Comparison of ENCODE assay signal across 25 cellular contexts in genomic region chr2:238129166-238130010, GRCh38. TPM values are rescaled to one million over a fixed set of nuclear protein-coding genes. Genes with fewer than 3 reads are reported as not detected.
A peak's percentile ranks its signal among the peaks of the same experiment; 100 is the strongest.
DNase-seq lines count a peak whose midpoint lies in the region; ATAC-seq, FAIRE-seq and TF ChIP-seq lines count a peak whose summit lies in the region.
"Had no signal": no experiment of that assay in that cellular context is flagged by ENCODE, and none has a peak within 500 bp of the region (broad histone marks: within the 10 kb centered on the region; RNA-seq: fewer than 3 reads in every experiment).

No MANE protein-coding gene starts in this region.

- H2AK5ac ChIP-seq in IMR-90 (ENCODE audit: low read depth, low read length) = no peak overlapping the region
- no peak overlapping the region for H2AK5ac ChIP-seq in neuronal stem cell (ENCODE audit: low read depth, low read length)

- H2BK5ac ChIP-seq in IMR-90 (ENCODE audit: low read depth, low read length, poor library complexity, severe bottlenecking) (no peak overlapping the region), neuronal stem cell (ENCODE audit: low read length) (peak overlapping the region; percentile 26)

- H3K9me2 ChIP-seq in PC-9 (ENCODE audit: insufficient read depth) = no peaks in the 10 kb centered on the region

- TF ChIP-seq POLR2A in IMR-90 (IDR thresholded peaks at IDR 0.05; ENCODE audit: low read depth, low read length) = no peak

- FAIRE-seq in keratinocyte (lab: Jason Lieb, UNC) = no peak
- FAIRE-seq: GM12878, HTR-8/SVneo, RCC 7860 had no signal

- H3K4me3 ChIP-seq in BLaER1 treated with 17β-estradiol and CSF1 and Interleukin-3, amounts not matched to agents 10 nM and 100 nM = no peak overlapping the region
- H3K4me3 ChIP-seq in IMR-90 (ENCODE audit: insufficient read depth, low read depth, low read length) (no peak overlapping the region), keratinocyte (ENCODE audit: control insufficient read depth in 2 of 3, extremely low read depth in 1 of 3, insufficient read depth in 2 of 3, low read depth in 1 of 3, low read length in 3 of 3) (no peak overlapping the region), neuronal stem cell (ENCODE audit: low read length in 2 of 2) (no peak overlapping the region), upper lobe of right lung (no peak overlapping the region), MG63 (no peak overlapping the region), PC-9 (no peak overlapping the region)
- H3K4me3 ChIP-seq: GM12878, GM23248 had no signal

- no peaks in the 10 kb centered on the region for H3K36me3 ChIP-seq in BLaER1 treated with 17β-estradiol and CSF1 and Interleukin-3, amounts not matched to agents 10 nM and 100 nM
- H3K36me3 ChIP-seq in IMR-90 (ENCODE audit: control insufficient read depth, insufficient read depth, low read length) = no peaks in the 10 kb centered on the region
- no peaks in the 10 kb centered on the region for H3K36me3 ChIP-seq in keratinocyte (ENCODE audit: control insufficient read depth in 2 of 2, extremely low read depth in 1 of 2, insufficient read depth in 2 of 2, low read length in 2 of 2)
- H3K36me3 ChIP-seq in neuronal stem cell (replicated peaks in 1 of 2; ENCODE audit: control insufficient read depth in 2 of 2, insufficient read depth in 2 of 2, low read length in 2 of 2) = peaks cover 0 to 2% of the 10 kb centered on the region in 2 donors
- no peaks in the 10 kb centered on the region for H3K36me3 ChIP-seq in upper lobe of right lung
- H3K36me3 ChIP-seq in MG63 = no peaks in the 10 kb centered on the region
- no peaks in the 10 kb centered on the region for H3K36me3 ChIP-seq in PC-9 (ENCODE audit: low read depth)

- H3K14ac ChIP-seq in IMR-90 (replicated peaks; ENCODE audit: low read depth, low read length) = no peak overlapping the region
- peak overlapping the region; percentile 71 for H3K14ac ChIP-seq in neuronal stem cell (ENCODE audit: low read length)

- no peak overlapping the region for H3K18ac ChIP-seq in IMR-90 (ENCODE audit: low read depth, low read length)
- peak overlapping the region; percentile 64 for H3K18ac ChIP-seq in neuronal stem cell (ENCODE audit: low read length)

- intact Hi-C loops in IMR-90 (cut with micrococcal nuclease) = no loop called here
- intact Hi-C loops in upper lobe of right lung (cut with DNase I) = no loop called here
- intact Hi-C loops in PC-9 (cut with micrococcal nuclease; ENCODE audit: unreplicated experiment) = no loop called here

- peaks cover 0 to 4% (median 0%) of the 10 kb centered on the region in 11 experiments; a peak in 1 of 22 replicates for H4K20me1 ChIP-seq in BLaER1 treated with 17β-estradiol and CSF1 and Interleukin-3, amounts not matched to agents 10 nM and 100 nM
- H4K20me1 ChIP-seq in IMR-90 (ENCODE audit: insufficient read depth, low read length) (no peaks in the 10 kb centered on the region), keratinocyte (ENCODE audit: control insufficient read depth, extremely low read depth, insufficient read depth, low read length) (no peaks in the 10 kb centered on the region), PC-9 (ENCODE audit: insufficient read depth) (no peaks in the 10 kb centered on the region)

- dilution Hi-C loops in IMR-90 (cut with HindIII; ENCODE audit: low sequenced_read_pairs, unreplicated experiment) (no loop called here), keratinocyte (cut with MboI; ENCODE audit: extremely low pct_ligation_motif_present, low sequenced_read_pairs) (no loop called here)

- ATAC-seq in IMR-90 (ENCODE audit: low read depth) = no peak
- ATAC-seq in upper lobe of right lung = no peak
- ATAC-seq: GM12878 had no signal

- no peak overlapping the region; a peak in 1 of 22 replicates for H3K9ac ChIP-seq in BLaER1 treated with 17β-estradiol and CSF1 and Interleukin-3, amounts not matched to agents 10 nM and 100 nM
- no peak overlapping the region for H3K9ac ChIP-seq in IMR-90 (ENCODE audit: low read depth, low read length)
- H3K9ac ChIP-seq in keratinocyte (ENCODE audit: control insufficient read depth, extremely low read depth, insufficient read depth, low read length) = no peak overlapping the region
- no peak overlapping the region for H3K9ac ChIP-seq in neuronal stem cell (ENCODE audit: low read depth, low read length, poor library complexity)
- H3K9ac ChIP-seq: GM23248, KMS-11 had no signal

- H2BK15ac ChIP-seq in IMR-90 (ENCODE audit: low read depth, low read length) (no peak overlapping the region), neuronal stem cell (ENCODE audit: low read length) (peak overlapping the region; percentile 83)

- no peak overlapping the region for H4K5ac ChIP-seq in IMR-90 (ENCODE audit: low read depth, low read length)

- no peak overlapping the region for H2BK20ac ChIP-seq in IMR-90 (ENCODE audit: low read depth, low read length)

- H3K79me2 ChIP-seq in keratinocyte (ENCODE audit: control insufficient read depth, insufficient read depth, low read length) = no peaks in the 10 kb centered on the region
- H3K79me2 ChIP-seq in PC-9 (ENCODE audit: low read depth) = no peaks in the 10 kb centered on the region

- H3K4me2 ChIP-seq in BLaER1 treated with 17β-estradiol and CSF1 and Interleukin-3, amounts not matched to agents 10 nM and 100 nM = peak overlapping the region in 6 of 11 experiments; percentile 59 to 88 (median 81); a peak in 11 of 22 replicates
- H3K4me2 ChIP-seq in IMR-90 (ENCODE audit: low read depth, low read length) (no peak overlapping the region), keratinocyte (ENCODE audit: control insufficient read depth, extremely low read depth, insufficient read depth, low read depth, low read length) (peak overlapping the region; percentile 16), neuronal stem cell (ENCODE audit: insufficient read depth, low read length, poor library complexity, severe bottlenecking) (peak overlapping the region; percentile 11), PC-9 (no peak overlapping the region)
- H3K4me2 ChIP-seq: KMS-11 had no signal

- H3K4ac ChIP-seq in IMR-90 (ENCODE audit: low read depth, low read length) = no peak overlapping the region
- peak overlapping the region; percentile 76 for H3K4ac ChIP-seq in neuronal stem cell (ENCODE audit: low read length)

- peak overlapping the region; percentile 3 for H2AK9ac ChIP-seq in IMR-90 (replicated peaks; ENCODE audit: low read depth, low read length, poor library complexity)

- H4K91ac ChIP-seq in IMR-90 (ENCODE audit: insufficient read depth, low read depth, low read length) = no peak overlapping the region
- H4K91ac ChIP-seq in neuronal stem cell (ENCODE audit: low read depth, low read length, poor library complexity) = no peak overlapping the region

- in situ Hi-C loops in IMR-90 (cut with MboI; ENCODE audit: low sequenced_read_pairs) = no loop called here

- 78% methylated on average over 17 of the region's 22 CpGs; no CpG with 5 or more reads in 1 of the 2 experiments for WGBS in IMR-90 (ENCODE audit: extremely low coverage in 2 of 2, insufficient read length in 1 of 2), 2 experiments
- no CpG with 5 or more reads among the region's 22 CpGs for whole genome bisulfite sequencing in neuronal stem cell (ENCODE audit: extremely low coverage in 2 of 2, insufficient read length in 2 of 2, insufficient replicate concordance in 1 of 2), 2 donors

- peaks cover 0 to 21% (median 0%) of the 10 kb centered on the region in 11 experiments; a peak in 8 of 22 replicates for H3K27me3 ChIP-seq in BLaER1 treated with 17β-estradiol and CSF1 and Interleukin-3, amounts not matched to agents 10 nM and 100 nM
- H3K27me3 ChIP-seq in IMR-90 (ENCODE audit: control insufficient read depth, insufficient read depth, low read length) (no peaks in the 10 kb centered on the region), keratinocyte (ENCODE audit: control insufficient read depth, extremely low read depth, insufficient read depth, low read length) (peaks cover 5% of the 10 kb centered on the region), neuronal stem cell (ENCODE audit: control insufficient read depth in 3 of 3, insufficient read depth in 3 of 3, low read depth in 1 of 3, low read length in 3 of 3) (peaks cover 0 to 2% (median 0%) of the 10 kb centered on the region in 3 experiments), upper lobe of right lung (no peaks in the 10 kb centered on the region), MG63 (no peaks in the 10 kb centered on the region), PC-9 (ENCODE audit: insufficient read depth, low read depth) (no peaks in the 10 kb centered on the region)

- no peak overlapping the region for H3K23ac ChIP-seq in IMR-90 (ENCODE audit: low read depth, low read length)
- no peak overlapping the region for H3K23ac ChIP-seq in neuronal stem cell (ENCODE audit: low read depth, low read length, poor library complexity)

- peaks cover 3% of the 10 kb centered on the region; the same call in 1 of the 2 replicates for H3K9me1 ChIP-seq in IMR-90 (ENCODE audit: insufficient read depth, low read length)
- H3K9me1 ChIP-seq in keratinocyte (ENCODE audit: control insufficient read depth, extremely low read depth, insufficient read depth, low read length) = no peaks in the 10 kb centered on the region

- H2AFZ ChIP-seq in IMR-90 (replicated peaks; ENCODE audit: low read length, poor library complexity) (no peak overlapping the region), keratinocyte (ENCODE audit: control insufficient read depth, low read length) (no peak overlapping the region), neuronal stem cell (ENCODE audit: low read length) (peak overlapping the region; percentile 9), PC-9 (no peak overlapping the region)
- H2AFZ ChIP-seq: GM23248 had no signal

- POLR2A ChIA-PET in IMR-90 (lab: Charles Lee; ENCODE audit: unreplicated experiment) = no interaction called here
- POLR2A ChIA-PET in PC-9 (lab: Charles Lee; ENCODE audit: unreplicated experiment) = no interaction called here

- H2BK12ac ChIP-seq in neuronal stem cell (ENCODE audit: low read length) = no peak overlapping the region

- no peaks in the 10 kb centered on the region for H3K9me3 ChIP-seq in BLaER1 treated with 17β-estradiol and CSF1 and Interleukin-3, amounts not matched to agents 10 nM and 100 nM (replicated peaks in 1 of 11)
- H3K9me3 ChIP-seq in IMR-90 (ENCODE audit: control insufficient read depth, insufficient read depth, low read length) (no peaks in the 10 kb centered on the region), keratinocyte (ENCODE audit: control insufficient read depth, low read depth, low read length) (no peaks in the 10 kb centered on the region), neuronal stem cell (replicated peaks in 1 of 2; ENCODE audit: control insufficient read depth in 2 of 2, insufficient read depth in 1 of 2, low read depth in 1 of 2, low read length in 2 of 2) (peaks cover 0 to 5% of the 10 kb centered on the region in 2 donors), upper lobe of right lung (no peaks in the 10 kb centered on the region), MG63 (peaks cover 4% of the 10 kb centered on the region), PC-9 (ENCODE audit: insufficient read depth, low read depth) (peaks cover 8% of the 10 kb centered on the region; the same call in 1 of the 2 replicates)
- H3K9me3 ChIP-seq: Caco-2 had no signal

- H3K4me1 ChIP-seq in BLaER1 treated with 17β-estradiol and CSF1 and Interleukin-3, amounts not matched to agents 10 nM and 100 nM = peaks cover 26 to 73% (median 62%) of the 10 kb centered on the region in 10 experiments; a peak in 18 of 20 replicates
- H3K4me1 ChIP-seq in IMR-90 (ENCODE audit: control insufficient read depth, insufficient read depth, low read length) = peaks cover 6% of the 10 kb centered on the region
- H3K4me1 ChIP-seq in keratinocyte (ENCODE audit: control insufficient read depth, extremely low read depth, insufficient read depth, low read length) = no peaks in the 10 kb centered on the region
- H3K4me1 ChIP-seq in neuronal stem cell (ENCODE audit: control insufficient read depth in 2 of 2, insufficient read depth in 1 of 2, low read depth in 1 of 2, low read length in 2 of 2) = peaks cover 2 to 5% of the 10 kb centered on the region in 2 donors
- H3K4me1 ChIP-seq in upper lobe of right lung = no peaks in the 10 kb centered on the region
- H3K4me1 ChIP-seq in PC-9 (replicated peaks; ENCODE audit: insufficient read depth) = no peaks in the 10 kb centered on the region
- H3K4me1 ChIP-seq: Caco-2 had no signal

- no TSS peak for BruUV-seq in IMR-90 (replicated peaks; lab: Mats Ljungman, UMichigan)
- BruUV-seq in PC-9 (replicated peaks; lab: Mats Ljungman, UMichigan) = no TSS peak

- TF ChIP-seq CTCF in IMR-90 (conservative IDR thresholded peaks at IDR 0.05; ENCODE audit: low read depth, low read length) (no peak), keratinocyte (optimal IDR thresholded peaks at IDR 0.05 in 1 of 3, IDR thresholded peaks at IDR 0.05 in 1 of 3, conservative IDR thresholded peaks at IDR 0.05 in 1 of 3; ENCODE audit: extremely low read depth in 1 of 3, insufficient read depth in 2 of 3, low read length in 3 of 3) (no peak), upper lobe of right lung (IDR thresholded peaks at IDR 0.05) (no peak), PC-9 (conservative IDR thresholded peaks at IDR 0.05) (no peak)

- no peak overlapping the region for H3K56ac ChIP-seq in IMR-90 (ENCODE audit: extremely low read depth, insufficient read depth, low read length)

- peaks cover 15% of the 10 kb centered on the region for H3F3A ChIP-seq in PC-9 (ENCODE audit: insufficient read depth, low read depth)

- H4K8ac ChIP-seq in IMR-90 (ENCODE audit: low read depth in 2 of 2, low read length in 2 of 2) = no peak overlapping the region
- H4K8ac ChIP-seq in neuronal stem cell (ENCODE audit: low read depth, low read length) = no peak overlapping the region

- H3K27ac ChIP-seq in BLaER1 treated with 17β-estradiol and CSF1 and Interleukin-3, amounts not matched to agents 10 nM and 100 nM = no peak overlapping the region
- H3K27ac ChIP-seq in IMR-90 (ENCODE audit: insufficient read depth, low read length) (no peak overlapping the region), keratinocyte (ENCODE audit: control insufficient read depth, insufficient read depth, low read length) (no peak overlapping the region), neuronal stem cell (replicated peaks; ENCODE audit: low read length) (no peak overlapping the region), upper lobe of right lung (no peak overlapping the region), PC-9 (no peak overlapping the region)
- H3K27ac ChIP-seq: GM23248, KMS-11 had no signal

- H3K79me1 ChIP-seq in IMR-90 (ENCODE audit: low read depth in 1 of 2, low read length in 2 of 2) (no peaks in the 10 kb centered on the region), neuronal stem cell (ENCODE audit: low read depth, low read length) (peaks cover 8% of the 10 kb centered on the region)

- CTCF ChIA-PET in IMR-90 (lab: Yijun Ruan, JAX) (no interaction called here), PC-9 (lab: Charles Lee) (no interaction called here)

- no peak for DNase-seq in IMR-90
- no peak for DNase-seq in keratinocyte (ENCODE audit: low read depth, low spot score)
- DNase-seq in neuronal stem cell (ENCODE audit: low spot score) = no peak
- DNase-seq in upper lobe of right lung = no peak
- DNase-seq in MG63 = no peak
- DNase-seq in PC-9 = no peak
- DNase-seq: Caco-2, DMS 273 treated with DMSO at 0.1 percent for 48 hours, DMS79 treated with DMSO at 0.1 percent for 48 hours, GM23248, HCEC 1CT, NCI-H1105, NCI-H146, NCI-H2029 treated with DMSO at 0.1 percent for 48 hours, NCI-H2171, NCI-H345, NCI-H524, NCI-H774 had no signal

- H2BK120ac ChIP-seq in IMR-90 (ENCODE audit: low read depth, low read length) (no peak overlapping the region), neuronal stem cell (ENCODE audit: low read depth, low read length) (no peak overlapping the region)

- TF ChIP-seq RAD21 in IMR-90 (IDR thresholded peaks at IDR 0.05; ENCODE audit: low read length) = no peak

RNA-seq across cellular contexts. Expression of gene KLHL30, which starts 9.1 kb away (rescaled TPM):
- total RNA-seq in IMR-90 (2012; rRNA removed) (under 0.01 TPM in 1 of 2 replicates, not detected in the other), upper lobe of right lung (0.90 TPM), PC-9 (2021) (0.80 and 1.2 TPM in 2 replicates)
- polyA plus RNA-seq in IMR-90 (2012; rRNA removed) (0.03 TPM in 2 replicates), keratinocyte (not detected in 3 replicates)
- polyA plus RNA-seq in IMR-90 (2012; cell fraction: cytosol; rRNA removed) = 0.02 and 0.08 TPM in 2 replicates
- polyA plus RNA-seq in IMR-90 (2012; cell fraction: nucleus; rRNA removed; ENCODE audit: low replicate concordance) = 0.06 and 0.14 TPM in 2 replicates
- polyA plus RNA-seq in keratinocyte (2011; ENCODE audit: low read depth) = not detected
- not detected in 2 replicates for polyA plus RNA-seq in keratinocyte (2011; cell fraction: cytosol; rRNA removed)
- 0.03 TPM in 1 of 2 replicates, not detected in the other for polyA plus RNA-seq in keratinocyte (2011; cell fraction: nucleus; rRNA removed)
- not detected in 2 replicates for polyA plus RNA-seq in keratinocyte (2012; ENCODE audit: low replicate concordance)
- polyA minus RNA-seq in keratinocyte = not detected in 3 replicates
- not detected for polyA minus RNA-seq in keratinocyte (2011; cell fraction: cytosol; rRNA and poly(A)+ RNA removed)
- not detected in 2 replicates for polyA minus RNA-seq in keratinocyte (2011; cell fraction: nucleus; rRNA and poly(A)+ RNA removed)
- polyA plus RNA-seq in neuronal stem cell (2013, experiment 1 of 2) = 0.06 TPM
- 0.07 TPM for polyA plus RNA-seq in neuronal stem cell (2013, experiment 2 of 2)
- total RNA-seq in MG63 (2014; rRNA removed; shearing (Covaris generic); ENCODE audit: low replicate concordance) = not detected in 2 replicates
- total RNA-seq: CD4-positive, alpha-beta memory T cell; GM12878; SK-MEL-5 had no signal
- polyA plus RNA-seq: CD4-positive, alpha-beta memory T cell had no signal

RNA-seq across cellular contexts. Expression of gene ESPNL, which starts 29.2 kb away (rescaled TPM):
- total RNA-seq in IMR-90 (2012; rRNA removed) = 1.4 and 2.0 TPM in 2 replicates
- 2.0 and 2.6 TPM in 2 replicates for polyA plus RNA-seq in IMR-90 (2012; rRNA removed)
- 3.2 and 3.7 TPM in 2 replicates for polyA plus RNA-seq in IMR-90 (2012; cell fraction: cytosol; rRNA removed)
- polyA plus RNA-seq in IMR-90 (2012; cell fraction: nucleus; rRNA removed; ENCODE audit: low replicate concordance) = 2.9 and 9.5 TPM in 2 replicates
- polyA plus RNA-seq in keratinocyte = 0.14 to 0.19 TPM (median 0.16 TPM) in 3 replicates
- polyA plus RNA-seq in keratinocyte (2011; ENCODE audit: low read depth) = not detected
- polyA plus RNA-seq in keratinocyte (2011; cell fraction: cytosol; rRNA removed) = 0.04 and 0.16 TPM in 2 replicates
- 0.09 and 0.19 TPM in 2 replicates for polyA plus RNA-seq in keratinocyte (2011; cell fraction: nucleus; rRNA removed)
- polyA plus RNA-seq in keratinocyte (2012; ENCODE audit: low replicate concordance) = 0.03 and 0.28 TPM in 2 replicates
- 0.13 to 0.20 TPM (median 0.20 TPM) in 3 replicates for polyA minus RNA-seq in keratinocyte
- 0.58 TPM for polyA minus RNA-seq in keratinocyte (2011; cell fraction: cytosol; rRNA and poly(A)+ RNA removed)
- polyA minus RNA-seq in keratinocyte (2011; cell fraction: nucleus; rRNA and poly(A)+ RNA removed) = 0.21 TPM in 1 of 2 replicates, not detected in the other
- 0.45 TPM for polyA plus RNA-seq in neuronal stem cell (2013, experiment 1 of 2)
- 0.46 TPM for polyA plus RNA-seq in neuronal stem cell (2013, experiment 2 of 2)
- 0.35 TPM for total RNA-seq in upper lobe of right lung
- 0.03 TPM in 1 of 2 replicates, not detected in the other for total RNA-seq in MG63 (2014; rRNA removed; shearing (Covaris generic); ENCODE audit: low replicate concordance)
- 1.1 and 2.2 TPM in 2 replicates for total RNA-seq in PC-9 (2021)
- total RNA-seq: Caco-2 had no signal
- polyA plus RNA-seq: CD4-positive, alpha-beta memory T cell had no signal

RNA-seq across cellular contexts. Expression of gene ERFE, which starts 29.4 kb away (rescaled TPM):
- total RNA-seq in IMR-90 (2012; rRNA removed) = 0.56 and 1.3 TPM in 2 replicates
- polyA plus RNA-seq in IMR-90 (2012; rRNA removed) = 3.5 and 3.8 TPM in 2 replicates
- 1.3 and 5.0 TPM in 2 replicates for polyA plus RNA-seq in IMR-90 (2012; cell fraction: cytosol; rRNA removed)
- 6.8 and 8.6 TPM in 2 replicates for polyA plus RNA-seq in IMR-90 (2012; cell fraction: nucleus; rRNA removed; ENCODE audit: low replicate concordance)
- 0.14 to 0.28 TPM (median 0.27 TPM) in 3 replicates for polyA plus RNA-seq in keratinocyte
- polyA plus RNA-seq in keratinocyte (2011; ENCODE audit: low read depth) = not detected
- 0.17 and 0.27 TPM in 2 replicates for polyA plus RNA-seq in keratinocyte (2011; cell fraction: cytosol; rRNA removed)
- 0.23 and 0.71 TPM in 2 replicates for polyA plus RNA-seq in keratinocyte (2011; cell fraction: nucleus; rRNA removed)
- 0.11 TPM in 2 replicates for polyA plus RNA-seq in keratinocyte (2012; ENCODE audit: low replicate concordance)
- 0.10 TPM in 1 of 3 replicates, not detected in the others for polyA minus RNA-seq in keratinocyte
- not detected for polyA minus RNA-seq in keratinocyte (2011; cell fraction: cytosol; rRNA and poly(A)+ RNA removed)
- polyA minus RNA-seq in keratinocyte (2011; cell fraction: nucleus; rRNA and poly(A)+ RNA removed) = 0.63 TPM in 1 of 2 replicates, not detected in the other
- polyA plus RNA-seq in neuronal stem cell (2013, experiment 1 of 2) = 0.43 TPM
- 0.37 TPM for polyA plus RNA-seq in neuronal stem cell (2013, experiment 2 of 2)
- total RNA-seq in upper lobe of right lung = not detected
- 11.1 and 24.6 TPM in 2 replicates for total RNA-seq in MG63 (2014; rRNA removed; shearing (Covaris generic); ENCODE audit: low replicate concordance)
- total RNA-seq in PC-9 (2021) = 9.7 and 18.3 TPM in 2 replicates
- total RNA-seq: CD4-positive, alpha-beta memory T cell; GM12878 had no signal
- polyA plus RNA-seq: CD4-positive, alpha-beta memory T cell; GM12878 had no signal

Comparison
In these comparisons a context has a peak if more than half of its experiments do, and no peak if none do; other contexts are left out.
1. H3K4me2 ChIP-seq: peak in BLaER1 treated with 17β-estradiol and CSF1 and Interleukin-3, amounts not matched to agents 10 nM and 100 nM (6 of 11), keratinocyte (single experiment) and neuronal stem cell (single experiment); none in IMR-90 (single experiment) and PC-9 (single experiment).